In the genomic region with DNA sequence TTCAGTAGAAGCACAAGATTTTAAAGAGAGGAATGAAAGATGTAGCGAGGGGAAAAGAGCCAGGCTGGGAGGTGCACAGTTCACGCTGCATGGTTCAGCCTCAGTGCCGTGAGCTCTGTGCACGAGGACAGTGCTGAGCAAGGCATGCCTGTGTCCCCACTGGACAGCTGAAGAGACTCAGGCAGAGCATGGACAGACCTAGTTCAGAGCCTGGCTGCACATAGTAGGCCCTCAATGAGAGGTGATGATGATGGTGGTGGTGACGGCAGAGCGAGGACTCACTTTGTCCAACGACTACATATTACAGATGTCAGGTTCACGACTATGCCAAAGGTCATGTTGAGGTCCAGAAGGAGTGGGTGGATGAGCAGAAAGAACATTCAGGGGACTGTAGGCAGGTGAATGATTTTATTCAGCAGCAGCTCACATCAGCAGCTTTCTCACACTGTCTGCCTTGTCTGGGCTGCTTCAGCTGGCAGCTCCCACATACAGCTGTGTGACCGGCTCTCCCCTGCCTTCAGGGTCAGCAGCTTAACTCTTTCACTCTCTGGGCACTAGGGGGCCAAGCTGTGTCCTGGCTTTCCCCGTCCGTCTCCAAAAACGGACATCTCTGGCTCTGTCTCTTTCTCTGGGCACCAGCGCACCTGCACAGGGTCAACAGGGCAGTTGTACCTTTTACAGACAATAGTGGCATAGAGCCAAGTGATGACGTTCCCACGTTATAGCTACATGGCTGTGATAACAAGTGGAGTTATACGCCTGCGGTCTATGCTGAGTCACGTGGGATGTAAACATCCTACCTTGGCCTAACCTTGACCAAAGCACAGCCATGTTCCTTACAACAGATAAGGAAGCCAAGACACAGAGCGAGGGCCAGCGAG, we compare ENCODE assay signal across 10 cellular contexts.
DNase-seq lines count a peak whose midpoint lies in the region; ATAC-seq and TF ChIP-seq lines count a peak whose summit lies in the region.
"Had no signal": no experiment of that assay in that cellular context is flagged by ENCODE, and none has a peak within 500 bp of the region (broad histone marks: within the 10 kb centered on the region; RNA-seq: fewer than 3 reads in every experiment).

No MANE protein-coding gene starts in this region.

- H3K27me3 ChIP-seq in left ventricle myocardium inferior (ENCODE audit: low read depth), result peaks cover 36% of the 10 kb centered on the region
- no peaks in the 10 kb centered on the region for H3K27me3 ChIP-seq in right atrium auricular region
- no peaks in the 10 kb centered on the region for H3K27me3 ChIP-seq in iPS DF 6.9 (ENCODE audit: control insufficient read depth, insufficient read depth, low read length)
- no peaks in the 10 kb centered on the region for H3K27me3 ChIP-seq in uterus
- no peaks in the 10 kb centered on the region for H3K27me3 ChIP-seq in vagina

- H3K36me3 ChIP-seq in left ventricle myocardium inferior, result no peaks in the 10 kb centered on the region
- H3K36me3 ChIP-seq in right atrium auricular region, result no peaks in the 10 kb centered on the region
- no peaks in the 10 kb centered on the region for H3K36me3 ChIP-seq in iPS DF 6.9 (ENCODE audit: control insufficient read depth, insufficient read depth, low read length)
- H3K36me3 ChIP-seq in uterus, result no peaks in the 10 kb centered on the region
- H3K36me3 ChIP-seq in vagina, result no peaks in the 10 kb centered on the region
- H3K36me3 ChIP-seq: heart right ventricle had no signal

- TF ChIP-seq CTCF in left ventricle myocardium inferior (IDR thresholded peaks at IDR 0.05; ENCODE audit: borderline replicate concordance), result peak; percentile 11
- no peak for TF ChIP-seq CTCF in right atrium auricular region (IDR thresholded peaks at IDR 0.05)
- TF ChIP-seq CTCF in uterus (IDR thresholded peaks at IDR 0.05), result no peak
- no peak for TF ChIP-seq CTCF in vagina (IDR thresholded peaks at IDR 0.05)

- no peaks in the 10 kb centered on the region for H3K9me3 ChIP-seq in left ventricle myocardium inferior (replicated peaks)
- H3K9me3 ChIP-seq in right atrium auricular region, result no peaks in the 10 kb centered on the region
- H3K9me3 ChIP-seq in iPS DF 6.9 (ENCODE audit: control insufficient read depth, insufficient read depth, low read length), result no peaks in the 10 kb centered on the region
- H3K9me3 ChIP-seq in uterus, result no peaks in the 10 kb centered on the region
- H3K9me3 ChIP-seq in vagina, result no peaks in the 10 kb centered on the region
- H3K9me3 ChIP-seq: heart right ventricle had no signal

- no peak for ATAC-seq in GM21737 (IDR thresholded peaks at IDR 0.05; ENCODE audit: unreplicated experiment)

- H3K4me3 ChIP-seq in left ventricle myocardium inferior (no peak overlapping the region), right atrium auricular region (no peak overlapping the region), iPS DF 6.9 (ENCODE audit: low read length) (no peak overlapping the region), uterus (no peak overlapping the region), vagina (no peak overlapping the region)
- H3K4me3 ChIP-seq: heart right ventricle had no signal

- H3K27ac ChIP-seq in left ventricle myocardium inferior (replicated peaks) (no peak overlapping the region), right atrium auricular region (no peak overlapping the region), iPS DF 6.9 (ENCODE audit: low read length) (no peak overlapping the region), uterus (no peak overlapping the region), vagina (no peak overlapping the region)
- H3K27ac ChIP-seq: heart right ventricle had no signal

- in situ Hi-C loops in SK-MEL-5 (cut with HindIII; ENCODE audit: low pct_unique_long_range_greater_than_20kb, low sequenced_read_pairs), result no loop called here

- intact Hi-C loops in left ventricle myocardium inferior (cut with micrococcal nuclease) (no loop called here), uterus (cut with DNase I; ENCODE audit: low total_unique reads) (no loop called here), vagina (cut with DNase I) (no loop called here)

- WGBS in iPS DF 6.9 (ENCODE audit: insufficient coverage, insufficient read length), result no CpG with 5 or more reads among the region's 20 CpGs

- no peak for DNase-seq in left ventricle myocardium inferior
- DNase-seq in right atrium auricular region (ENCODE audit: low spot score), result no peak
- peak; percentile 77 for DNase-seq in SK-MEL-5 (ENCODE audit: low read depth, low spot score)
- DNase-seq in iPS DF 6.9 (ENCODE audit: low read depth, low spot score), result peak; percentile 37
- peak; percentile 22 to 24 for DNase-seq in uterus
- no peak for DNase-seq in LoVo (ENCODE audit: low spot score)
- DNase-seq in vagina (ENCODE audit: extremely low spot score in 2 of 2), result no peak
- DNase-seq: activated CD4-positive, alpha-beta T cell treated with anti-CD3 and anti-CD28 coated beads for 4 hours; heart right ventricle had no signal

- TF ChIP-seq POLR2A in uterus (IDR thresholded peaks at IDR 0.05), result no peak
- no peak for TF ChIP-seq POLR2A in vagina (IDR thresholded peaks at IDR 0.05)

- peaks cover 4% of the 10 kb centered on the region for H3K4me1 ChIP-seq in left ventricle myocardium inferior
- no peaks in the 10 kb centered on the region for H3K4me1 ChIP-seq in right atrium auricular region
- H3K4me1 ChIP-seq in iPS DF 6.9 (ENCODE audit: control insufficient read depth, insufficient read depth, low read length), result peaks cover 4% of the 10 kb centered on the region
- no peaks in the 10 kb centered on the region for H3K4me1 ChIP-seq in uterus
- no peaks in the 10 kb centered on the region for H3K4me1 ChIP-seq in vagina

Comparison
In these comparisons a context has a peak if more than half of its experiments do, and no peak if none do; other contexts are left out.
1. DNase-seq: peak in SK-MEL-5 (single experiment), iPS DF 6.9 (single experiment) and uterus (2 of 2); none in left ventricle myocardium inferior (single experiment), right atrium auricular region (single experiment), LoVo (single experiment) and vagina (0 of 2).